27 cellular contexts compared by ENCODE assay signal in the genomic region with DNA sequence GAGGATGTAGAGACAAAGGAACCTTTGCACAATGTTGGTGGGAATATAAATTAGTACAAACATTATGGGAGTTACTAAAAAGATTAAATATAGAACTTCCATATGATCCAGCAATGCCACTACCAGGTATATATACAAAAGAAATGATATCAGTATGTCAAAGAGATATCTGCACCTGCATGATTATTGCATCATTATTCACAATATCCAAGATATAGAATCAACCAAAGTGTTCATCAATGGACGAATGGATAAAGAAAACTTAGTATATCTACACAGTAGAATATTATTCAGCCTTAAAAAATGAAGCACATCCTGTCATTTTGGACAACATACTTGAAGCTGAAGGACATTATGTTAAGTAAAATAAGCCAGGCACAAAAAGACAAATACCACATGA.
"Had no signal": no experiment of that assay in that cellular context is flagged by ENCODE, and none has a peak within 500 bp of the region (broad histone marks: within the 10 kb centered on the region; RNA-seq: fewer than 3 reads in every experiment).

No MANE protein-coding gene starts in this region.

- H3K27ac ChIP-seq: neural progenitor cell, ovary, parathyroid adenoma, psoas muscle, skin epidermis, spleen, suprapubic skin, testis, tibial artery, transverse colon, upper lobe of right lung, uterus had no signal

- H3K36me3 ChIP-seq: neural progenitor cell, ovary, spleen, suprapubic skin, tibial artery, transverse colon, upper lobe of right lung, uterus had no signal

- H3K4me3 ChIP-seq: neural progenitor cell, ovary, psoas muscle, skin epidermis, smooth muscle cell, spleen, suprapubic skin, testis, tibial artery, transverse colon, upper lobe of right lung, uterus had no signal

- H3K4me2 ChIP-seq: neural progenitor cell, smooth muscle cell had no signal

- H3K27me3 ChIP-seq: ovary, spleen, suprapubic skin, testis, tibial artery, transverse colon, upper lobe of right lung, uterus had no signal

- H3K9ac ChIP-seq: neural progenitor cell, parathyroid adenoma had no signal

- ATAC-seq: natural killer cell; psoas muscle; right cardiac atrium; sciatic nerve; stimulated activated memory B cell treated with anti-CD40 and anti-IgM and Interleukin-4, amounts not matched to agents 10 μg/mL and 1 μg/mL and 100 μg/mL, for 72 hours; stimulated activated naive CD8-positive, alpha-beta T cell treated with anti-CD3 and anti-CD28 coated beads, Interleukin-15, amount 100 ng/mL, for 72 hours; stimulated activated naive CD8-positive, alpha-beta T cell treated with anti-CD3 and anti-CD28 coated beads, Interleukin-15, Interleukin-2, amounts not matched to agents 100 U/mL and 50 U/mL, for 24 hours; upper lobe of right lung had no signal

- H2AFZ ChIP-seq: neural progenitor cell, parathyroid adenoma had no signal

- H3K79me2 ChIP-seq: parathyroid adenoma had no signal

- H3K4me1 ChIP-seq: neural progenitor cell, parathyroid adenoma, psoas muscle, spleen, suprapubic skin, testis, tibial artery, transverse colon, upper lobe of right lung, uterus had no signal

- H3K9me3 ChIP-seq: ovary, psoas muscle, suprapubic skin, testis, tibial artery, transverse colon, upper lobe of right lung, uterus had no signal

- DNase-seq: natural killer cell; occipital lobe; ovary; psoas muscle; right cardiac atrium; spleen; stimulated activated CD4-positive, alpha-beta T cell treated with anti-CD3 and anti-CD28 coated beads, Interleukin-12 subunit alpha, Interleukin-12 subunit beta, amount 100 ng/mL, for 4 hours; stimulated activated CD4-positive, alpha-beta T cell treated with anti-CD3 and anti-CD28 coated beads, Interleukin-1b, Interleukin-23, amount 100 ng/mL, for 48 hours; stimulated activated CD4-positive, alpha-beta T cell treated with anti-CD3 and anti-CD28 coated beads, Interleukin-4, amount 100 ng/mL, for 1 hour; stimulated activated CD4-positive, alpha-beta T cell treated with anti-CD3 and anti-CD28 coated beads, Interleukin-4, amount 100 ng/mL, for 4 hours; stimulated activated CD8-positive, alpha-beta memory T cell treated with anti-CD3 and anti-CD28 coated beads, Interleukin-4, amount 100 ng/mL, for 48 hours; stimulated activated naive CD4-positive, alpha-beta T cell; stimulated activated naive CD8-positive, alpha-beta T cell treated with anti-CD3 and anti-CD28 coated beads, Interleukin-15, amount 100 ng/mL, for 72 hours; stimulated activated naive CD8-positive, alpha-beta T cell treated with anti-CD3 and anti-CD28 coated beads, Interleukin-15, Interleukin-2, amounts not matched to agents 100 U/mL and 50 U/mL, for 24 hours; substantia nigra; testis; tibial artery; transverse colon; upper lobe of right lung; uterus had no signal
